Comparison of ENCODE assay signal across 9 cellular contexts in genomic region chr9:17005085-17005484, GRCh38.
DNase-seq lines count a peak whose midpoint lies in the region; ATAC-seq and TF ChIP-seq lines count a peak whose summit lies in the region.
"Had no signal": no experiment of that assay in that cellular context is flagged by ENCODE, and none has a peak within 500 bp of the region (broad histone marks: within the 10 kb centered on the region; RNA-seq: fewer than 3 reads in every experiment).

No MANE protein-coding gene starts in this region.

- H3K36me3 Mint-ChIP-seq in endodermal cell (ENCODE audit: low read depth) (no peaks in the 10 kb centered on the region), mesothelial cell of epicardium (no peaks in the 10 kb centered on the region)
- no peaks in the 10 kb centered on the region for H3K36me3 Mint-ChIP-seq in CD8-positive, alpha-beta T cell
- H3K36me3 Mint-ChIP-seq: activated naive CD8-positive, alpha-beta T cell treated with anti-CD3 and anti-CD28 coated beads, Interleukin-2, amount 10 ng/mL, durations not matched to agents 7 days and 5 days had no signal

- no peak overlapping the region for H3K9ac ChIP-seq in endodermal cell (ENCODE audit: extremely low read depth, low read length, poor library complexity, severe bottlenecking)

- TF ChIP-seq CTCF in AG10803 (conservative IDR thresholded peaks at IDR 0.05; ENCODE audit: low read length), result peak; percentile 32; the same call in 1 of the 2 replicates
- no peak for TF ChIP-seq CTCF in endodermal cell (conservative IDR thresholded peaks at IDR 0.05)
- no peak for TF ChIP-seq CTCF in mesothelial cell of epicardium (IDR thresholded peaks at IDR 0.05; ENCODE audit: unreplicated experiment)
- no peak for TF ChIP-seq CTCF in CD8-positive, alpha-beta T cell (IDR thresholded peaks at IDR 0.05)

- intact Hi-C loops in CD8-positive, alpha-beta T cell (cut with DNase I, micrococcal nuclease), result no loop called here

- H3K4me3 Mint-ChIP-seq in endodermal cell (no peak overlapping the region), mesothelial cell of epicardium (peak overlapping the region; percentile 53)
- no peak overlapping the region for H3K4me3 Mint-ChIP-seq in CD8-positive, alpha-beta T cell
- H3K4me3 Mint-ChIP-seq: activated naive CD8-positive, alpha-beta T cell treated with anti-CD3 and anti-CD28 coated beads, Interleukin-2, amount 10 ng/mL, durations not matched to agents 7 days and 5 days had no signal

- peak; percentile 74 for DNase-seq in AG10803 (ENCODE audit: low read depth)
- peak; percentile 10 for DNase-seq in NCI-H1417 treated with DMSO at 0.1 percent for 48 hours (lab: John Stamatoyannopoulos, UW)
- peak; percentile 74 for DNase-seq in endodermal cell
- DNase-seq in mesothelial cell of epicardium (ENCODE audit: low spot score in 2 of 2, unreplicated experiment in 2 of 2), result no peak
- no peak for DNase-seq in CD8-positive, alpha-beta T cell
- DNase-seq in NCI-H1048 (lab: John Stamatoyannopoulos, UW), result no peak
- no peak for DNase-seq in NCI-H524 (lab: John Stamatoyannopoulos, UW)
- DNase-seq: activated naive CD8-positive, alpha-beta T cell treated with anti-CD3 and anti-CD28 coated beads, Interleukin-2, amount 10 ng/mL, durations not matched to agents 7 days and 5 days had no signal

- H3K9me3 Mint-ChIP-seq in endodermal cell, result no peaks in the 10 kb centered on the region
- no peaks in the 10 kb centered on the region for H3K9me3 Mint-ChIP-seq in mesothelial cell of epicardium
- no peaks in the 10 kb centered on the region for H3K9me3 Mint-ChIP-seq in CD8-positive, alpha-beta T cell
- H3K9me3 Mint-ChIP-seq: activated naive CD8-positive, alpha-beta T cell treated with anti-CD3 and anti-CD28 coated beads, Interleukin-2, amount 10 ng/mL, durations not matched to agents 7 days and 5 days had no signal

- H3K27ac Mint-ChIP-seq in endodermal cell (peak overlapping the region; percentile 67), mesothelial cell of epicardium (peak overlapping the region; percentile 75)
- no peak overlapping the region for H3K27ac Mint-ChIP-seq in CD8-positive, alpha-beta T cell
- H3K27ac Mint-ChIP-seq: activated naive CD8-positive, alpha-beta T cell treated with anti-CD3 and anti-CD28 coated beads, Interleukin-2, amount 10 ng/mL, durations not matched to agents 7 days and 5 days had no signal

- H3K4me1 Mint-ChIP-seq in endodermal cell (peaks cover 4% of the 10 kb centered on the region), mesothelial cell of epicardium (peaks cover 16% of the 10 kb centered on the region)
- no peaks in the 10 kb centered on the region for H3K4me1 Mint-ChIP-seq in CD8-positive, alpha-beta T cell (ENCODE audit: low read depth)
- H3K4me1 Mint-ChIP-seq: activated naive CD8-positive, alpha-beta T cell treated with anti-CD3 and anti-CD28 coated beads, Interleukin-2, amount 10 ng/mL, durations not matched to agents 7 days and 5 days had no signal

- WGBS in endodermal cell (ENCODE audit: insufficient coverage in 1 of 2, insufficient read length in 1 of 2), 2 experiments, result 72 to 76% methylated on average over 8 to 11 of the region's 11 CpGs

- H3K27ac ChIP-seq in endodermal cell (ENCODE audit: low read depth, low read length), result no peak overlapping the region
- H3K27ac ChIP-seq in CD8-positive, alpha-beta T cell (ENCODE audit: low read depth, low read length), result no peak overlapping the region

- ATAC-seq in CD8-positive, alpha-beta T cell, result no peak
- ATAC-seq in HG02885 (IDR thresholded peaks at IDR 0.05; ENCODE audit: poor library complexity, unreplicated experiment), result no peak

- H3K27me3 ChIP-seq in endodermal cell (ENCODE audit: control insufficient read depth, insufficient read depth, low read length, poor library complexity, severe bottlenecking), result no peaks in the 10 kb centered on the region
- H3K27me3 ChIP-seq in CD8-positive, alpha-beta T cell (ENCODE audit: insufficient read depth, low read length), result no peaks in the 10 kb centered on the region

- H3K4me1 ChIP-seq in endodermal cell (ENCODE audit: control insufficient read depth, insufficient read depth, low read length), result no peaks in the 10 kb centered on the region
- H3K4me1 ChIP-seq in CD8-positive, alpha-beta T cell (ENCODE audit: insufficient read depth, low read length), result no peaks in the 10 kb centered on the region

- H3K27me3 Mint-ChIP-seq in endodermal cell (ENCODE audit: insufficient read depth), result no peaks in the 10 kb centered on the region
- H3K27me3 Mint-ChIP-seq in mesothelial cell of epicardium (ENCODE audit: low read depth), result no peaks in the 10 kb centered on the region
- H3K27me3 Mint-ChIP-seq in CD8-positive, alpha-beta T cell (ENCODE audit: low read depth), result no peaks in the 10 kb centered on the region
- H3K27me3 Mint-ChIP-seq: activated naive CD8-positive, alpha-beta T cell treated with anti-CD3 and anti-CD28 coated beads, Interleukin-2, amount 10 ng/mL, durations not matched to agents 7 days and 5 days had no signal

- H3K36me3 ChIP-seq in endodermal cell (ENCODE audit: control insufficient read depth, insufficient read depth, low read length), result no peaks in the 10 kb centered on the region
- no peaks in the 10 kb centered on the region for H3K36me3 ChIP-seq in CD8-positive, alpha-beta T cell (ENCODE audit: insufficient read depth, low read length)

- H3K4me3 ChIP-seq in AG10803 (ENCODE audit: low read length), result peak overlapping the region; percentile 31
- no peak overlapping the region for H3K4me3 ChIP-seq in endodermal cell (ENCODE audit: low read length)
- H3K4me3 ChIP-seq in CD8-positive, alpha-beta T cell (ENCODE audit: low read depth, low read length), result no peak overlapping the region

- POLR2A ChIA-PET in CD8-positive, alpha-beta T cell (lab: Charles Lee), result no interaction called here

- no peaks in the 10 kb centered on the region for H3K9me3 ChIP-seq in endodermal cell (ENCODE audit: control insufficient read depth, low read length)
- no peaks in the 10 kb centered on the region for H3K9me3 ChIP-seq in CD8-positive, alpha-beta T cell (ENCODE audit: low read length)

- CTCF ChIA-PET in CD8-positive, alpha-beta T cell (lab: Charles Lee), result no interaction called here

Comparison
In these comparisons a context has a peak if more than half of its experiments do, and no peak if none do; other contexts are left out.
1. DNase-seq: peak in AG10803 (single experiment), NCI-H1417 treated with DMSO at 0.1 percent for 48 hours (single experiment) and endodermal cell (single experiment); none in mesothelial cell of epicardium (0 of 2), CD8-positive, alpha-beta T cell (0 of 7), NCI-H1048 (single experiment) and NCI-H524 (0 of 2).